Comparison of ENCODE assay signal across 14 cellular contexts in the genomic region with DNA sequence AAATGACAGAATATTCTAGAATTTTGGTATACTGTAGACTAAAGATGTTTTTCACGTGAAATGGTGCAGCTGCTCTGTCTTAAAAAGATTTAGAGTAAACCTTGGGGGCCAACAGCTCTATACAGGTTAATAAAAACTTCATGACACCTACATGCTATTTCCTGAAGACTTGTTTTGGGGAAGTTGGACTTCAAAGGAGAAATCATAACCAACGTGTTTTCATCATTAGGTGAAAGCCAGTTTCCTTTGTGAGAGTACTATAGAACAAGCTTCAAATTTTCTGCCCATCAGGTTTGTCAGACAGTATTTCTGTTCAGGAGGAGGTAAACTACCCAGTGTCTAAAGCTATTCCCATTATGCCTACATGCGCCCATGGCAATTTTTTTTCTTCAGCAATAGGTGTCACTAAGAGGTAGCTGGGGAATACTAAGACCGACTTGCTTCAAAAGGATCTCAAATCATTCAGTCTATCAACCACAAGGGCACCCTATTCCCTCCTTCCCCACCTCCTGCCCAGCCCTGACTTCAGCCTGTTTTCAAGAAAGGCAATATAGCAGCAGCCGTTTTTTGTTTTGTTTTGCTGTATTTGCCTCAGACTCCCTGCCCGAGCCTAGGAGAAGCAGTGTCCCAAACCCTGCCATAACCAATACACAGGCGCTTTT.
"Had no signal": no experiment of that assay in that cellular context is flagged by ENCODE, and none has a peak within 500 bp of the region (broad histone marks: within the 10 kb centered on the region; RNA-seq: fewer than 3 reads in every experiment).

No MANE protein-coding gene starts in this region.

- H3K4me3 Mint-ChIP-seq: activated B cell treated with CpG ODN at 0.5 μM for 24 hours; activated CD4-positive, alpha-beta T cell treated with anti-CD3 and anti-CD28 coated beads, Interleukin-2, amount 10 ng/mL, durations not matched to agents 24 days and 14 days; activated naive CD8-positive, alpha-beta T cell treated with anti-CD3 and anti-CD28 coated beads, Interleukin-2, amount 50 U/mL, for 24 hours; naive thymus-derived CD8-positive, alpha-beta T cell; type B pancreatic cell had no signal

- ATAC-seq: activated naive CD8-positive, alpha-beta T cell treated with anti-CD3 and anti-CD28 coated beads, Interleukin-2, amount 50 U/mL, for 24 hours; left lobe of liver; mucosa of descending colon; naive thymus-derived CD8-positive, alpha-beta T cell had no signal

- H3K27me3 Mint-ChIP-seq: activated B cell treated with CpG ODN at 0.5 μM for 24 hours; activated CD4-positive, alpha-beta T cell treated with anti-CD3 and anti-CD28 coated beads, Interleukin-2, amount 10 ng/mL, durations not matched to agents 24 days and 14 days; activated naive CD8-positive, alpha-beta T cell treated with anti-CD3 and anti-CD28 coated beads, Interleukin-2, amount 50 U/mL, for 24 hours had no signal

- H3K4me3 ChIP-seq: ascending aorta, mucosa of descending colon had no signal

- H3K36me3 ChIP-seq: ascending aorta had no signal

- H3K27ac ChIP-seq: ascending aorta had no signal

- DNase-seq: activated B cell treated with CpG ODN at 0.5 μM for 24 hours; activated CD4-positive, alpha-beta T cell treated with anti-CD3 and anti-CD28 coated beads, Interleukin-2, amount 10 ng/mL, durations not matched to agents 24 days and 14 days; activated naive CD4-positive, alpha-beta T cell treated with Interleukin-2 at 50 U/mL for 16 hours; activated naive CD8-positive, alpha-beta T cell treated with anti-CD3 and anti-CD28 coated beads, Interleukin-2, amount 50 U/mL, for 24 hours; foreskin melanocyte; head of caudate nucleus; mammary epithelial cell; naive thymus-derived CD8-positive, alpha-beta T cell; stimulated activated CD4-positive, alpha-beta T cell treated with anti-CD3 and anti-CD28 coated beads, Interleukin-12 subunit alpha, Interleukin-12 subunit beta, amount 100 ng/mL, for 4 hours; stimulated activated naive CD4-positive, alpha-beta T cell treated with Interleukin-2 at 50 U/mL for 16 hours had no signal

- H3K4me1 Mint-ChIP-seq: activated B cell treated with CpG ODN at 0.5 μM for 24 hours; activated CD4-positive, alpha-beta T cell treated with anti-CD3 and anti-CD28 coated beads, Interleukin-2, amount 10 ng/mL, durations not matched to agents 24 days and 14 days; activated naive CD8-positive, alpha-beta T cell treated with anti-CD3 and anti-CD28 coated beads, Interleukin-2, amount 50 U/mL, for 24 hours; naive thymus-derived CD8-positive, alpha-beta T cell had no signal

- H3K9me3 ChIP-seq: ascending aorta, mucosa of descending colon had no signal

- H3K4me1 ChIP-seq: ascending aorta had no signal

- H3K9me3 Mint-ChIP-seq: activated CD4-positive, alpha-beta T cell treated with anti-CD3 and anti-CD28 coated beads, Interleukin-2, amount 10 ng/mL, durations not matched to agents 24 days and 14 days; activated naive CD8-positive, alpha-beta T cell treated with anti-CD3 and anti-CD28 coated beads, Interleukin-2, amount 50 U/mL, for 24 hours; type B pancreatic cell had no signal

- H3K27me3 ChIP-seq: ascending aorta had no signal

- H3K27ac Mint-ChIP-seq: activated B cell treated with CpG ODN at 0.5 μM for 24 hours; activated CD4-positive, alpha-beta T cell treated with anti-CD3 and anti-CD28 coated beads, Interleukin-2, amount 10 ng/mL, durations not matched to agents 24 days and 14 days; activated naive CD8-positive, alpha-beta T cell treated with anti-CD3 and anti-CD28 coated beads, Interleukin-2, amount 50 U/mL, for 24 hours; naive thymus-derived CD8-positive, alpha-beta T cell; type B pancreatic cell had no signal

- H3K36me3 Mint-ChIP-seq: naive thymus-derived CD8-positive, alpha-beta T cell; type B pancreatic cell had no signal
